Comparison of ENCODE assay signal across 17 cellular contexts in genomic region chr16:3591436-3591803, GRCh38. TPM values are rescaled to one million over a fixed set of nuclear protein-coding genes. Genes with fewer than 3 reads are reported as not detected.
A peak's percentile ranks its signal among the peaks of the same experiment; 100 is the strongest.
DNase-seq lines count a peak whose midpoint lies in the region; ATAC-seq and TF ChIP-seq lines count a peak whose summit lies in the region.
"Had no signal": no experiment of that assay in that cellular context is flagged by ENCODE, and none has a peak within 500 bp of the region (broad histone marks: within the 10 kb centered on the region; RNA-seq: fewer than 3 reads in every experiment).

No MANE protein-coding gene starts in this region.

- intact Hi-C loops in esophagus squamous epithelium (cut with DNase I): no loop called here

- POLR2A ChIA-PET in activated CD4-positive, alpha-beta T cell treated with anti-CD3 and anti-CD28 coated beads, Interleukin-2, amount 10 ng/mL, durations not matched to agents 7 days and 5 days (lab: Charles Lee): no interaction called here

- H3K27me3 ChIP-seq in esophagus squamous epithelium: no peaks in the 10 kb centered on the region
- H3K27me3 ChIP-seq: BLaER1 had no signal

- TF ChIP-seq CTCF in esophagus squamous epithelium (IDR thresholded peaks at IDR 0.05): no peak

- H3K27ac Mint-ChIP-seq in activated CD4-positive, alpha-beta T cell treated with anti-CD3 and anti-CD28 coated beads, Interleukin-2, amount 10 ng/mL, durations not matched to agents 7 days and 5 days: peak overlapping the region; percentile 57
- H3K27ac Mint-ChIP-seq in memory B cell: peak overlapping the region; percentile 17
- H3K27ac Mint-ChIP-seq: GM23338 had no signal

- DNase-seq in activated CD4-positive, alpha-beta T cell treated with anti-CD3 and anti-CD28 coated beads, Interleukin-2, amount 10 ng/mL, durations not matched to agents 7 days and 5 days: no peak
- no peak for DNase-seq in activated CD4-positive, alpha-beta T cell treated with anti-CD3 and anti-CD28 coated beads for 1 hour
- DNase-seq in SKM-1 treated with dmso at 0.1 percent for 144 hours (lab: John Stamatoyannopoulos, UW; ENCODE audit: unreplicated experiment) (peak; percentile 32), esophagus squamous epithelium (lab: John Stamatoyannopoulos, UW) (no peak), memory B cell (ENCODE audit: low spot score in 2 of 2) (no peak), NCI-H1436 (lab: John Stamatoyannopoulos, UW) (no peak)
- DNase-seq in activated T-cell treated with anti-CD3 and anti-CD28 coated beads, Interleukin-2, amount 50 U/mL, for 48 hours: no peak
- DNase-seq: 8988T, DND-41, NCI-H1048, NCI-H1694, NCI-H524, PC-9 had no signal

- no peak overlapping the region for H3K4me3 ChIP-seq in esophagus squamous epithelium
- H3K4me3 ChIP-seq: BLaER1, GM23338, PC-9 had no signal

- no peak for ATAC-seq in memory B cell (ENCODE audit: low read depth)
- no peak for ATAC-seq in HG03469 (IDR thresholded peaks at IDR 0.05; ENCODE audit: unreplicated experiment)
- ATAC-seq: HCT116 had no signal

- peaks cover 0 to 56% (median 0%) of the 10 kb centered on the region in 3 donors for H3K36me3 ChIP-seq in esophagus squamous epithelium

- no peak overlapping the region for H3K4me3 Mint-ChIP-seq in activated CD4-positive, alpha-beta T cell treated with anti-CD3 and anti-CD28 coated beads, Interleukin-2, amount 10 ng/mL, durations not matched to agents 7 days and 5 days
- H3K4me3 Mint-ChIP-seq in memory B cell: no peak overlapping the region
- H3K4me3 Mint-ChIP-seq: GM23338 had no signal

- H3K4me1 Mint-ChIP-seq in activated CD4-positive, alpha-beta T cell treated with anti-CD3 and anti-CD28 coated beads, Interleukin-2, amount 10 ng/mL, durations not matched to agents 7 days and 5 days: peaks cover 7% of the 10 kb centered on the region
- peaks cover 10% of the 10 kb centered on the region for H3K4me1 Mint-ChIP-seq in memory B cell

- CTCF ChIA-PET in activated CD4-positive, alpha-beta T cell treated with anti-CD3 and anti-CD28 coated beads, Interleukin-2, amount 10 ng/mL, durations not matched to agents 7 days and 5 days (lab: Charles Lee): interaction anchor here (1.6 kb wide), 1 partner anchor 9 kb away, joined by 3 read pairs; no protein-coding TSS in a partner anchor

- peaks cover 13% of the 10 kb centered on the region for H3K36me3 Mint-ChIP-seq in activated CD4-positive, alpha-beta T cell treated with anti-CD3 and anti-CD28 coated beads, Interleukin-2, amount 10 ng/mL, durations not matched to agents 7 days and 5 days (ENCODE audit: low read depth)
- peaks cover 14% of the 10 kb centered on the region for H3K36me3 Mint-ChIP-seq in memory B cell

- no peak for TF ChIP-seq POLR2A in esophagus squamous epithelium (IDR thresholded peaks at IDR 0.05)

- H3K9me3 Mint-ChIP-seq in activated CD4-positive, alpha-beta T cell treated with anti-CD3 and anti-CD28 coated beads, Interleukin-2, amount 10 ng/mL, durations not matched to agents 7 days and 5 days: no peaks in the 10 kb centered on the region
- no peaks in the 10 kb centered on the region for H3K9me3 Mint-ChIP-seq in memory B cell
- H3K9me3 Mint-ChIP-seq: GM23338 had no signal

- H3K9me3 ChIP-seq in esophagus squamous epithelium: no peaks in the 10 kb centered on the region
- H3K9me3 ChIP-seq: BLaER1 had no signal

- peaks cover 0 to 23% (median 5%) of the 10 kb centered on the region in 3 donors for H3K4me1 ChIP-seq in esophagus squamous epithelium

- H3K27me3 Mint-ChIP-seq in activated CD4-positive, alpha-beta T cell treated with anti-CD3 and anti-CD28 coated beads, Interleukin-2, amount 10 ng/mL, durations not matched to agents 7 days and 5 days: no peaks in the 10 kb centered on the region
- H3K27me3 Mint-ChIP-seq in memory B cell: no peaks in the 10 kb centered on the region

- 79 to 90% methylated on average over 2 to 4 of the region's 5 CpGs for WGBS in esophagus squamous epithelium, 2 donors

- peak overlapping the region in 3 of 4 donors; percentile 14 to 60 (median 54) for H3K27ac ChIP-seq in esophagus squamous epithelium
- H3K27ac ChIP-seq: BLaER1, PC-9 had no signal

RNA-seq across cellular contexts. Expression of gene NLRC3, which starts 14.2 kb away (rescaled TPM):
- total RNA-seq in activated CD4-positive, alpha-beta T cell treated with anti-CD3 and anti-CD28 coated beads, Interleukin-2, amount 10 ng/mL, durations not matched to agents 7 days and 5 days: 10 to 100 TPM; 80.7 to 98.7 TPM
- 1 to 10 TPM in 3 of 4 donors, under 1 TPM in 1; 0.70 to 4.0 (median 1.8) TPM for total RNA-seq in esophagus squamous epithelium
- total RNA-seq: PC-9 had no signal

RNA-seq across cellular contexts. Expression of gene SLX4, which starts 20.0 kb away (rescaled TPM):
- total RNA-seq in activated CD4-positive, alpha-beta T cell treated with anti-CD3 and anti-CD28 coated beads, Interleukin-2, amount 10 ng/mL, durations not matched to agents 7 days and 5 days: 10 to 100 TPM; 13.2 to 13.8 TPM
- 1 to 10 TPM; 3.1 to 5.6 (median 3.9) TPM for total RNA-seq in esophagus squamous epithelium

Comparison
In these comparisons a context has a peak if more than half of its experiments do, and no peak if none do; other contexts are left out.
1. RNA of gene NLRC3, which starts 14.2 kb away (total RNA-seq): 80.7 to 98.7 TPM in activated CD4-positive, alpha-beta T cell treated with anti-CD3 and anti-CD28 coated beads, Interleukin-2, amount 10 ng/mL, durations not matched to agents 7 days and 5 days; 0.70 to 4.0 TPM in esophagus squamous epithelium; every median in the first group is over 10 times any median in the second.